19 cellular contexts compared by ENCODE assay signal in the genomic region with DNA sequence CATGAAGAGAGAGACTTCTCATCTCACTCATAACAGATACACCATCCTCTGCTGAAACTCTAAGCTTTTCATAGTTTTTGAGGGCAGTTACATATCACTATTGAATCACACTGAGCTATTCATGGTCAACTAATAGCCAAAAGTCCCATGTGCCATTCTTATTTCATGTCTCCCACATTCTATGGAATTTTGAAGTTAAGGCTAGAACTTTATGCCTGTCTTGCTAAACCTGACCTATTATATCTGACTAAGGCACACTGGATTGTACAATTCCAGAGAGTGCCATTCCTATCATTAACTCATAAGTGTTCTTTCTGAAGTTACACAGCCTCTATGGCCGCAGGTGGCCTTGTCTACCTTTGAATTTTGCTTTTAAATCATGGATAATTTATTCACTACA.
"Had no signal": no experiment of that assay in that cellular context is flagged by ENCODE, and none has a peak within 500 bp of the region (broad histone marks: within the 10 kb centered on the region; RNA-seq: fewer than 3 reads in every experiment).

No MANE protein-coding gene starts in this region.

- H3K9me3 Mint-ChIP-seq: activated naive CD4-positive, alpha-beta T cell treated with anti-CD3 and anti-CD28 coated beads, Interleukin-2, amount 10 ng/mL, durations not matched to agents 7 days and 5 days; activated T-helper 17 cell treated with anti-CD3 and anti-CD28 coated beads, Interleukin-2, amount 50 U/mL, for 72 hours; dendritic cell treated with granulocyte-macrophage colony-stimulating factor and Interleukin-4, amounts not matched to agents 40 ng/mL and 50 ng/mL, for 4 days; immature natural killer cell; naive B cell; T-cell had no signal

- H3K27ac Mint-ChIP-seq: activated naive CD4-positive, alpha-beta T cell treated with anti-CD3 and anti-CD28 coated beads, Interleukin-2, amount 10 ng/mL, durations not matched to agents 7 days and 5 days; activated T-helper 17 cell treated with anti-CD3 and anti-CD28 coated beads, Interleukin-2, amount 50 U/mL, for 72 hours; dendritic cell treated with granulocyte-macrophage colony-stimulating factor and Interleukin-4, amounts not matched to agents 40 ng/mL and 50 ng/mL, for 4 days; immature natural killer cell; naive B cell; T-cell had no signal

- H3K9me3 ChIP-seq: pancreas had no signal

- H3K27ac ChIP-seq: epithelial cell of prostate, pancreas, VCaP had no signal

- H3K4me3 Mint-ChIP-seq: activated naive CD4-positive, alpha-beta T cell treated with anti-CD3 and anti-CD28 coated beads, Interleukin-2, amount 10 ng/mL, durations not matched to agents 7 days and 5 days; activated T-helper 17 cell treated with anti-CD3 and anti-CD28 coated beads, Interleukin-2, amount 50 U/mL, for 72 hours; dendritic cell treated with granulocyte-macrophage colony-stimulating factor and Interleukin-4, amounts not matched to agents 40 ng/mL and 50 ng/mL, for 4 days; immature natural killer cell; naive B cell; T-cell had no signal

- FAIRE-seq: frontal cortex had no signal

- H3K4me1 Mint-ChIP-seq: activated T-helper 17 cell treated with anti-CD3 and anti-CD28 coated beads, Interleukin-2, amount 50 U/mL, for 72 hours had no signal

- H3K36me3 Mint-ChIP-seq: naive B cell had no signal

- H3K27me3 ChIP-seq: pancreas had no signal

- H3K27me3 Mint-ChIP-seq: activated naive CD4-positive, alpha-beta T cell treated with anti-CD3 and anti-CD28 coated beads, Interleukin-2, amount 10 ng/mL, durations not matched to agents 7 days and 5 days; activated T-helper 17 cell treated with anti-CD3 and anti-CD28 coated beads, Interleukin-2, amount 50 U/mL, for 72 hours; dendritic cell treated with granulocyte-macrophage colony-stimulating factor and Interleukin-4, amounts not matched to agents 40 ng/mL and 50 ng/mL, for 4 days; naive B cell; T-cell had no signal

- ATAC-seq: activated T-helper 17 cell treated with anti-CD3 and anti-CD28 coated beads, Interleukin-2, amount 50 U/mL, for 72 hours; pancreas; sciatic nerve; T-cell had no signal

- H3K36me3 ChIP-seq: pancreas had no signal

- H3K4me3 ChIP-seq: lung, pancreas had no signal

- DNase-seq: activated CD4-positive, alpha-beta T cell treated with anti-CD3 and anti-CD28 coated beads for 1 hour; activated CD4-positive, alpha-beta T cell treated with anti-CD3 and anti-CD28 coated beads, Interleukin-2, amount 50 U/mL, for 48 hours; activated naive CD4-positive, alpha-beta T cell treated with anti-CD3 and anti-CD28 coated beads, Interleukin-2, amount 10 ng/mL, durations not matched to agents 7 days and 5 days; central memory CD4-positive, alpha-beta T cell; effector memory CD4-positive, alpha-beta T cell; head of caudate nucleus; immature natural killer cell; naive B cell; pancreas; stimulated activated CD4-positive, alpha-beta T cell treated with anti-CD3 and anti-CD28 coated beads, Interleukin-2, amount 100 ng/mL, for 24 hours; T-cell; T-helper 9 cell had no signal
